In the genomic region with DNA sequence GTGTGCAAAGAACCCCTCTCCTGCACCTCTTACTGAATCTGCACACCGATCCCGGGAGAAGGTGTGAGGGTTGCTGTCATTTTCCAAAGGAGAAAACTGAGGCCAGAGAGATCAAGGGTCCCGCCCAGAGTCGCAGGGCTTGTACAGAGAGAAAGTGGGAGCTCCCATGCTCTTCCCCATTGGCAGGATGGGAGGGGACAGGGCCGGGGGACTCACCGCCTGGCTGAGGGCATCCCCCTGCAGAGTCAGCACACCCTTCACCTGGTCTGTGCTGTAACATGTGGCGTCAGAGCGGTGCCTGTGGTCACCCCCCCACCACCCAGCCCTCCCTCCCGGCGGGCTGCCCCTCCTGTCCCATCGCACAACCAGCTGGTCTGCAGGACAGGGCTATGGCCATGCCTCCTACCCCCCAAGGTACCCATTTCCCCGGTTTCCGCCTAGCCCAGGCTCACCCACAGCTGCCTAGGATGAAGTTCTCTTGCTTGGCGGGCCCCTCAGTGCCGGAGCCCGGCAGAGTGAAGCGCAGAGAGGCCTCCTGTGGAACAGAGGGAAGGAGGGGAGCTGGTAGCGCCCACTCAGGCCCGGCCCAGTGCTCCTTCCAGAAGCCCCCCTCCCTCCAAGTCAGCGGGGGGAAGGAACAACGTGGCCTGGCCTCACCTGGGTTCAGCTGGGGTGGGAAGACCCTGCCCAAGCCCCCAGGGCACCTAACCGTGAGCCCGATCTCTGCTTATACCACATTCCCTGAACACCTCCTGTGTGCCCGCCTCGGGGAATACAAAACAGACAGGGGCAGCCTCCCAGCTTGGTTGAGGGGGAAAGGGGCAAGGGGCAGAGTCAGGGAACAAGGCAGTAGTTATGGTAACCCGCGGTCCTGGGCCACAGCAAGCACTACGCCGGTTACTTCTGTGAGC, we compare ENCODE assay signal across 8 cellular contexts. TPM values are rescaled to one million over a fixed set of nuclear protein-coding genes. Genes with fewer than 3 reads are reported as not detected.
A peak's percentile ranks its signal among the peaks of the same experiment; 100 is the strongest.
DNase-seq lines count a peak whose midpoint lies in the region; ATAC-seq and TF ChIP-seq lines count a peak whose summit lies in the region.
"Had no signal": no experiment of that assay in that cellular context is flagged by ENCODE, and none has a peak within 500 bp of the region (broad histone marks: within the 10 kb centered on the region; RNA-seq: fewer than 3 reads in every experiment).

No MANE protein-coding gene starts in this region.

- peak overlapping the region; percentile 68 for H3K27ac Mint-ChIP-seq in HFFc6
- no peak overlapping the region for H3K27ac Mint-ChIP-seq in activated CD8-positive, alpha-beta T cell treated with anti-CD3 and anti-CD28 coated beads for 36 hours

- TF ChIP-seq POLR2A in spleen (IDR thresholded peaks at IDR 0.05): no peak
- no peak for TF ChIP-seq POLR2A in GM18505 (IDR thresholded peaks at IDR 0.05; ENCODE audit: borderline replicate concordance, extremely low read depth, insufficient read depth, insufficient read length)

- H3K36me3 ChIP-seq in hepatocyte (replicated peaks; ENCODE audit: insufficient read depth, low read depth) (no peaks in the 10 kb centered on the region), spleen (peaks cover 0 to 64% (median 39%) of the 10 kb centered on the region in 6 donors)

- peaks cover 10% of the 10 kb centered on the region for H3K4me1 Mint-ChIP-seq in HFFc6 (ENCODE audit: low read depth)
- H3K4me1 Mint-ChIP-seq in activated CD8-positive, alpha-beta T cell treated with anti-CD3 and anti-CD28 coated beads for 36 hours (ENCODE audit: low read depth): peaks cover 13% of the 10 kb centered on the region

- H3K27me3 Mint-ChIP-seq in HFFc6 (ENCODE audit: insufficient read depth): peaks cover 2% of the 10 kb centered on the region; the same call in 1 of the 2 replicates
- H3K27me3 Mint-ChIP-seq in activated CD8-positive, alpha-beta T cell treated with anti-CD3 and anti-CD28 coated beads for 36 hours: no peaks in the 10 kb centered on the region

- CTCF ChIA-PET in activated CD8-positive, alpha-beta T cell treated with anti-CD3 and anti-CD28 coated beads for 36 hours (lab: Charles Lee): no interaction called here

- 43% methylated on average over 24 of the region's 29 CpGs for WGBS in hepatocyte (ENCODE audit: low lambda C conversion rate, missing lambda C conversion rate)
- WGBS in spleen, 5 donors: 54 to 66% (median 58%) methylated on average over 25 to 29 of the region's 29 CpGs

- DNase-seq in HFFc6 (no peak), hepatocyte (ENCODE audit: low spot score) (no peak), spleen (peak; percentile 81)
- DNase-seq in activated CD8-positive, alpha-beta T cell treated with anti-CD3 and anti-CD28 coated beads for 36 hours: no peak

- H3K9me3 ChIP-seq in hepatocyte (ENCODE audit: low read depth): no peaks in the 10 kb centered on the region
- no peaks in the 10 kb centered on the region for H3K9me3 ChIP-seq in spleen

- H3K4me1 ChIP-seq in hepatocyte (ENCODE audit: insufficient read depth): peaks cover 21% of the 10 kb centered on the region
- H3K4me1 ChIP-seq in spleen: peaks cover 19 to 42% (median 33%) of the 10 kb centered on the region in 6 donors

- peak overlapping the region; percentile 90 for H3K4me3 Mint-ChIP-seq in HFFc6
- peak overlapping the region; percentile 75 for H3K4me3 Mint-ChIP-seq in activated CD8-positive, alpha-beta T cell treated with anti-CD3 and anti-CD28 coated beads for 36 hours

- POLR2A ChIA-PET in activated CD8-positive, alpha-beta T cell treated with anti-CD3 and anti-CD28 coated beads for 36 hours (lab: Charles Lee): interaction anchor here (0.9 to 1.1 kb wide), 2 partner anchors 38 to 64 kb away, joined by 3 to 4 read pairs; no protein-coding TSS in a partner anchor

- no peaks in the 10 kb centered on the region for H4K20me1 ChIP-seq in hepatocyte (ENCODE audit: insufficient read depth, poor library complexity, severe bottlenecking)

- peak overlapping the region; percentile 69 for H2AFZ ChIP-seq in hepatocyte

- peaks cover 3% of the 10 kb centered on the region for H3K79me2 ChIP-seq in hepatocyte

- H3K9me3 Mint-ChIP-seq in HFFc6: no peaks in the 10 kb centered on the region
- H3K9me3 Mint-ChIP-seq in activated CD8-positive, alpha-beta T cell treated with anti-CD3 and anti-CD28 coated beads for 36 hours: no peaks in the 10 kb centered on the region

- H3K36me3 Mint-ChIP-seq in HFFc6 (ENCODE audit: low read depth): no peaks in the 10 kb centered on the region
- H3K36me3 Mint-ChIP-seq in activated CD8-positive, alpha-beta T cell treated with anti-CD3 and anti-CD28 coated beads for 36 hours (ENCODE audit: low read depth): peaks cover 2% of the 10 kb centered on the region

- TF ChIP-seq CTCF in HFFc6 (IDR thresholded peaks at IDR 0.05) (no peak), hepatocyte (IDR thresholded peaks at IDR 0.05; ENCODE audit: poor library complexity) (no peak), spleen (IDR thresholded peaks at IDR 0.05 in 8 of 11, conservative IDR thresholded peaks at IDR 0.05 in 3 of 11) (no peak)
- TF ChIP-seq CTCF in activated CD8-positive, alpha-beta T cell treated with anti-CD3 and anti-CD28 coated beads for 36 hours (IDR thresholded peaks at IDR 0.05): no peak

- H3K9me2 ChIP-seq in hepatocyte (replicated peaks; ENCODE audit: insufficient read depth): no peaks in the 10 kb centered on the region

- no peak for ATAC-seq in activated CD8-positive, alpha-beta T cell treated with anti-CD3 and anti-CD28 coated beads for 36 hours
- no peak for ATAC-seq in GM21529 (IDR thresholded peaks at IDR 0.05; ENCODE audit: unreplicated experiment)
- ATAC-seq in HG02885 (IDR thresholded peaks at IDR 0.05; ENCODE audit: poor library complexity, unreplicated experiment): no peak
- ATAC-seq in GM18505 (IDR thresholded peaks at IDR 0.05; ENCODE audit: unreplicated experiment): no peak

- peak overlapping the region; percentile 91 for H3K4me2 ChIP-seq in hepatocyte

- intact Hi-C loops in activated CD8-positive, alpha-beta T cell treated with anti-CD3 and anti-CD28 coated beads for 36 hours (cut with micrococcal nuclease): no loop called here
- intact Hi-C loops in spleen (cut with DNase I; ENCODE audit: low total_unique reads): loop anchor here (5.0 kb wide), 1 partner anchor 34 kb away; a partner anchor contains a TSS

- H3K4me3 ChIP-seq in hepatocyte (peak overlapping the region; percentile 84), spleen (peak overlapping the region; percentile 55 to 99 (median 93))

- H3K27me3 ChIP-seq in hepatocyte (no peaks in the 10 kb centered on the region), spleen (replicated peaks in 1 of 7) (no peaks in the 10 kb centered on the region)

- peak overlapping the region; percentile 56 for H3K27ac ChIP-seq in hepatocyte
- H3K27ac ChIP-seq in spleen: peak overlapping the region; percentile 74 to 95 (median 90)

RNA-seq across cellular contexts. Expression of a gene that starts 1.1 kb away (rescaled TPM):
- 10 to 100 TPM; 16.8 to 20.1 (median 18.5) TPM for total RNA-seq in HFFc6 (2021; fragmentation: NEBNext Ultra II Directional; extraction: Animal tissue kit (Norgen Biotek cat#: 25700))
- 1 to 10 TPM; 3.3 to 3.7 TPM for total RNA-seq in activated CD8-positive, alpha-beta T cell treated with anti-CD3 and anti-CD28 coated beads for 36 hours
- total RNA-seq in hepatocyte (21.2 and 29.1 TPM in 2 replicates), spleen (10 to 100 TPM; 25.5 to 41.4 (median 31.5) TPM)
- polyA plus RNA-seq in hepatocyte (48.2 and 49.5 TPM in 2 replicates), spleen (10 to 100 TPM; 24.6 to 47.5 (median 41.6) TPM)

RNA-seq across cellular contexts. Expression of a gene that starts 6.1 kb away (rescaled TPM):
- not detected for total RNA-seq in HFFc6 (2021; fragmentation: NEBNext Ultra II Directional; extraction: Animal tissue kit (Norgen Biotek cat#: 25700))
- not detected for total RNA-seq in activated CD8-positive, alpha-beta T cell treated with anti-CD3 and anti-CD28 coated beads for 36 hours
- total RNA-seq in hepatocyte: not detected in 2 replicates
- polyA plus RNA-seq in hepatocyte: 12.3 and 15.1 TPM in 2 replicates
- total RNA-seq in spleen: not detected
- polyA plus RNA-seq in spleen: not detected
- total RNA-seq: pulmonary artery endothelial cell had no signal

RNA-seq across cellular contexts. Expression of a gene that starts 13.2 kb away (rescaled TPM):
- not detected for total RNA-seq in HFFc6 (2021; fragmentation: NEBNext Ultra II Directional; extraction: Animal tissue kit (Norgen Biotek cat#: 25700))
- not detected for total RNA-seq in activated CD8-positive, alpha-beta T cell treated with anti-CD3 and anti-CD28 coated beads for 36 hours
- total RNA-seq in hepatocyte (not detected in 2 replicates), spleen (not detected)
- polyA plus RNA-seq in hepatocyte (not detected in 2 replicates), spleen (under 1 TPM in 1 of 3 donors, not detected in 2; 0.37 TPM)
- total RNA-seq: pulmonary artery endothelial cell had no signal

RNA-seq across cellular contexts. Expression of a gene that starts 34.3 kb away (rescaled TPM):
- 10 to 100 TPM in 4 of 6 experiments, 1 to 10 TPM in 2; 8.9 to 13.4 (median 10.4) TPM for total RNA-seq in HFFc6 (2021; fragmentation: NEBNext Ultra II Directional; extraction: Animal tissue kit (Norgen Biotek cat#: 25700))
- 10 to 100 TPM; 10.9 to 12.8 TPM for total RNA-seq in activated CD8-positive, alpha-beta T cell treated with anti-CD3 and anti-CD28 coated beads for 36 hours
- total RNA-seq in hepatocyte: 8.7 and 10.4 TPM in 2 replicates
- polyA plus RNA-seq in hepatocyte: 10.6 and 13.3 TPM in 2 replicates
- 10 to 100 TPM; 12.0 to 32.3 (median 22.2) TPM for total RNA-seq in spleen
- 10 to 100 TPM in 1 of 3 donors, 1 to 10 TPM in 2; 2.5 to 19.0 (median 3.5) TPM for polyA plus RNA-seq in spleen

RNA-seq across cellular contexts. Expression of a gene that starts 45.8 kb away (rescaled TPM):
- 10 to 100 TPM; 77.6 to 89.4 (median 81.8) TPM for total RNA-seq in HFFc6 (2021; fragmentation: NEBNext Ultra II Directional; extraction: Animal tissue kit (Norgen Biotek cat#: 25700))
- 10 to 100 TPM; 63.7 to 64.8 TPM for total RNA-seq in activated CD8-positive, alpha-beta T cell treated with anti-CD3 and anti-CD28 coated beads for 36 hours
- 46.5 and 49.5 TPM in 2 replicates for total RNA-seq in hepatocyte
- polyA plus RNA-seq in hepatocyte: 47.2 and 56.9 TPM in 2 replicates
- 100 to 1,000 TPM in 1 of 7 donors, 10 to 100 TPM in 6; 47.2 to 117 (median 83.1) TPM for total RNA-seq in spleen
- 10 to 100 TPM; 26.6 to 53.4 (median 34.0) TPM for polyA plus RNA-seq in spleen
